18 cellular contexts compared by ENCODE assay signal in the genomic region with DNA sequence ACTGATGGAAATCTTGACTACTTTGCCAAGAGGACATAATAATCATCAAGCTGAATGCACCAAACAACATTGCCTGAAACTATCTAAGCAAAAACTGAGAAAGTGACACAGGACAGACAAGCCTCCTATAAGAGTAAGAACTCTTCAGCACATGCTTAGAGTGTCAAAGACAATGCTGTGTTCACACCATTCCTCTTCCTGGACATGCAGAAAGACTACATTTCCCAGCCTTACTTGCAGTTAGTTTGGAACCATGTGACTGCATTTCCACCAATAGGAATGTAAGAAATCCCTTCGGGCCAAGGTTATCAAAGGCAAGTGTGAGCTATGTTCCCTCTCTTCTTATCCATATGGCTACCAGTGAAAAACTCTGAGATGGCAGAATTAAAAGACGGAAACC. TPM values are rescaled to one million over a fixed set of nuclear protein-coding genes. Genes with fewer than 3 reads are reported as not detected.
"Had no signal": no experiment of that assay in that cellular context is flagged by ENCODE, and none has a peak within 500 bp of the region (broad histone marks: within the 10 kb centered on the region; RNA-seq: fewer than 3 reads in every experiment).

No MANE protein-coding gene starts in this region.

RNA-seq across cellular contexts. Expression of a gene that starts 51.6 kb away (rescaled TPM):
- total RNA-seq: mesenteric fat pad; mucosa of descending colon; naive thymus-derived CD4-positive, alpha-beta T cell; natural killer cell treated with Interleukin-12 subunit alpha and Interleukin-12 subunit beta and Interleukin-15 and Interleukin-18, amount 100 ng/mL, for 72 hours; pulmonary artery endothelial cell; renal cortical epithelial cell; stomach; urinary bladder had no signal
- polyA plus RNA-seq: naive thymus-derived CD4-positive, alpha-beta T cell; neural cell had no signal

RNA-seq across cellular contexts. Expression of a gene that starts 54.7 kb away (rescaled TPM):
- total RNA-seq: kidney epithelial cell; lower leg skin; mesenteric fat pad; naive thymus-derived CD4-positive, alpha-beta T cell; natural killer cell treated with Interleukin-12 subunit alpha and Interleukin-12 subunit beta and Interleukin-15 and Interleukin-18, amount 100 ng/mL, for 72 hours; omental fat pad; progenitor cell of endocrine pancreas; pulmonary artery endothelial cell; renal cortical epithelial cell; right atrium auricular region; right lobe of liver; stomach; thyroid gland; urinary bladder; vagina had no signal
- polyA plus RNA-seq: naive thymus-derived CD4-positive, alpha-beta T cell; neural cell; ovary; stomach; urinary bladder had no signal
